8 cellular contexts compared by ENCODE assay signal in the genomic region with DNA sequence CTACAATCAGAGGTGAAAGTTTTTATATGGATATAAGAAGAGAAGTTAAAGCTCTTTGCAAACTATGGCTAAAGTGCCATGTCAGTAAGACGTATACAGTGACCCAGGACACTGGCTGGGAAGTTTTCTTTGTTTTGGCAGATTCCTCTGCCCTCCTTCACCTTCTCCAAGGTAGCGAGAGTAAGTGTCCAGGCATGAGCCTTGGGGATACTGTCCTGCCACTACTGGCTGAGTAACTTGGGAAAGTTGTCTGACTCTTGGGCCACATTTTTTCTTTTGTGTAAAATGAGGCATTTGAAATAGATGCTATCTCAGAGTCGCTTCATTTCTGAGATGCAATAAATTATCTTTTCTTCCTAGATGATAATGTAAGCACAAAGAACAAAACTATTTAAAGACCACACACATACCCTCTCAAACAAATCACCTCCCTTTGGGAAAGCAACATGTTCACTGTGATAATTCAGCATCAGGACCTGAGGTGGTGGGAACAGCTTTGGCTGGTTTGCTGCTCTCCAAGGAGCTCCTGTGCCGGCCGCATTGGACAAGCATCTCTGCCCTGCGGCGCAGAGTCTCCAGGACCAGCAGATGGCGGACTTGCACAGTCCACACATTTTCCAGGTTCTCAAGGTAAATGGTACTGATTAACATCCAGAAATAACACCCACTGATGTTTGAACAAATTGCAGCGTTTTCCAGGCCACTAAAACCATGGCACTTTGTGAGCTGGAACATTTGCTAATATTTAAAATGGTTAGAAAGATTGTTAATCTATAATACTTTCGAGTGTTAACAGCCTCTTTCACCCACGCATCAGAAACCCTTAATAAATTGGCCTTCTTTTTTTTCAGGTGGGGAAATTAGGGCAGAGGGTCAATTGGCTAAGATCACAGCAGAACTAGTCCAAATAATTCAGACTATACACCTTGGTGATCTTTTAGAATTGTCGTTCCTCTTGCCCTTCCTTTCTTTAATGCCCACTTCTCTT.
A peak's percentile ranks its signal among the peaks of the same experiment; 100 is the strongest.
DNase-seq lines count a peak whose midpoint lies in the region; ATAC-seq and TF ChIP-seq lines count a peak whose summit lies in the region.

No MANE protein-coding gene starts in this region.

- no peaks in the 10 kb centered on the region for H3K9me3 Mint-ChIP-seq in activated naive CD4-positive, alpha-beta T cell treated with anti-CD3 and anti-CD28 coated beads for 36 hours

- TF ChIP-seq POLR2A in gastroesophageal sphincter (IDR thresholded peaks at IDR 0.05), result no peak

- H3K4me3 ChIP-seq in AG10803 (ENCODE audit: low read length) (no peak overlapping the region), gastroesophageal sphincter (no peak overlapping the region)

- H3K36me3 Mint-ChIP-seq in activated naive CD4-positive, alpha-beta T cell treated with anti-CD3 and anti-CD28 coated beads for 36 hours (ENCODE audit: low read depth), result no peaks in the 10 kb centered on the region

- intact Hi-C loops in activated naive CD4-positive, alpha-beta T cell treated with anti-CD3 and anti-CD28 coated beads for 36 hours (cut with micrococcal nuclease), result loop anchor here (1.0 kb wide), 3 partner anchors 304 to 535 kb away; no protein-coding TSS in a partner anchor
- intact Hi-C loops in left cardiac atrium (cut with DNase I) (no loop called here), sciatic nerve (cut with DNase I) (no loop called here)

- H3K27ac ChIP-seq in gastroesophageal sphincter, result no peak overlapping the region

- peak; percentile 52 for ATAC-seq in GM18873 (IDR thresholded peaks at IDR 0.05; ENCODE audit: low FRiP score, unreplicated experiment)
- ATAC-seq in HG03460 (IDR thresholded peaks at IDR 0.05; ENCODE audit: unreplicated experiment), result peak; percentile 62
- peak; percentile 74 to 87 for ATAC-seq in left cardiac atrium
- ATAC-seq in sciatic nerve, result peak; percentile 59
- no peak for ATAC-seq in gastroesophageal sphincter

- H3K4me1 Mint-ChIP-seq in activated naive CD4-positive, alpha-beta T cell treated with anti-CD3 and anti-CD28 coated beads for 36 hours (ENCODE audit: low read depth), result no peaks in the 10 kb centered on the region

- no peaks in the 10 kb centered on the region for H3K36me3 ChIP-seq in gastroesophageal sphincter

- no peak for TF ChIP-seq EP300 in gastroesophageal sphincter (IDR thresholded peaks at IDR 0.05)

- no peak overlapping the region for H3K27ac Mint-ChIP-seq in activated naive CD4-positive, alpha-beta T cell treated with anti-CD3 and anti-CD28 coated beads for 36 hours

- DNase-seq in AG10803 (ENCODE audit: low read depth) (peak; percentile 71), NCI-H510A treated with DMSO at 0.1 percent for 48 hours (lab: John Stamatoyannopoulos, UW) (peak; percentile 87), left cardiac atrium (peak; percentile 45), sciatic nerve (ENCODE audit: low spot score) (peak; percentile 68)
- peak; percentile 70 for DNase-seq in activated naive CD4-positive, alpha-beta T cell treated with anti-CD3 and anti-CD28 coated beads for 36 hours

- H3K4me3 Mint-ChIP-seq in activated naive CD4-positive, alpha-beta T cell treated with anti-CD3 and anti-CD28 coated beads for 36 hours, result no peak overlapping the region

- H3K9me3 ChIP-seq in gastroesophageal sphincter, result no peaks in the 10 kb centered on the region

- H3K27me3 Mint-ChIP-seq in activated naive CD4-positive, alpha-beta T cell treated with anti-CD3 and anti-CD28 coated beads for 36 hours (ENCODE audit: low read depth), result peaks cover 23% of the 10 kb centered on the region

- H3K4me1 ChIP-seq in gastroesophageal sphincter, result peaks cover 0 to 6% (median 2%) of the 10 kb centered on the region in 3 donors

- 32 to 49% methylated on average over 6 to 7 of the region's 12 CpGs for WGBS in gastroesophageal sphincter (ENCODE audit: low coverage in 1 of 2), 2 donors

- CTCF ChIA-PET in activated naive CD4-positive, alpha-beta T cell treated with anti-CD3 and anti-CD28 coated beads for 36 hours (lab: Charles Lee), result interaction anchor here (0.6 to 6.8 kb wide), 33 partner anchors 8 to 487 kb away, joined by 3 to 99 read pairs (median 4); no protein-coding TSS in a partner anchor

- TF ChIP-seq CTCF in AG10803 (conservative IDR thresholded peaks at IDR 0.05; ENCODE audit: low read length) (peak; percentile 97), gastroesophageal sphincter (IDR thresholded peaks at IDR 0.05) (peak in 1 of 4 experiments; percentile 37)

- peaks cover 37% of the 10 kb centered on the region for H3K27me3 ChIP-seq in gastroesophageal sphincter
